16 cellular contexts compared by ENCODE assay signal in the genomic region with DNA sequence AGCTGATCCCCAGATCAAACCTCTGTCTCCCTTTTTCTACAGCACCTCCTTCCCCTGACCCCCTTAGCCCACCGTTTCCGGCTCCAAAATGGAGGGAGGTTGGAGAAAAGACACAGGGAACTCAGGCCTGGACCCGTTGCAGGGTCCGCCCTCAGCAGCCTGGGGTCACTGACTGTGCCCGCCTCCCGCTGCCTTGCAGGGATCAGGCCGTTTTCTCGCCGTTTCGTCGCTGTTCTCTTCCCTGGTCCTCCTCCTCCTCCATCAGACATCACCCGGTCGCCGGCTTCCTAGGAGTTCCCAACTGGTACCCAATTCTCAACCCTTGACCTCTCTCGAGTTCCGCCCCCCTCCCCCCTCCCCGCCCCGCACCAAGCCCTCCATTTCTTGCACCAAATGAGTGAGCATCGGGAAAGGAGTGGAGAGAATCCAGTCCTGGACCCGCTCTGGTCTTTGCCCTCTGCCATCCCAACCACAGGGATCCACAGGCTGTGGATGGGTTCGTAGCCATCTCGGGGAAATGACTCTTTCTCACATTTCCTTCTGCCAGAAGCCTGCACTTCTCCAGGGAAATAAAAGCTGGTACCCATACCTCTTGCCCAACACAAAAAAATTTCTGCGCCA. TPM values are rescaled to one million over a fixed set of nuclear protein-coding genes. Genes with fewer than 3 reads are reported as not detected.
A peak's percentile ranks its signal among the peaks of the same experiment; 100 is the strongest.
DNase-seq lines count a peak whose midpoint lies in the region; ATAC-seq lines count a peak whose summit lies in the region.
"Had no signal": no experiment of that assay in that cellular context is flagged by ENCODE, and none has a peak within 500 bp of the region (broad histone marks: within the 10 kb centered on the region; RNA-seq: fewer than 3 reads in every experiment).

No MANE protein-coding gene starts in this region.

- ATAC-seq in sciatic nerve (peak; percentile 58), GM19467 (IDR thresholded peaks at IDR 0.05; ENCODE audit: unreplicated experiment) (no peak), GM21576 (IDR thresholded peaks at IDR 0.05; ENCODE audit: unreplicated experiment) (no peak), GM18502 (IDR thresholded peaks at IDR 0.05; ENCODE audit: poor library complexity, unreplicated experiment) (no peak), GM21619 (IDR thresholded peaks at IDR 0.05; ENCODE audit: unreplicated experiment) (no peak)
- ATAC-seq: activated naive CD4-positive, alpha-beta T cell treated with anti-CD3 and anti-CD28 coated beads, Interleukin-2, amount 50 U/mL, for 72 hours; left colon had no signal

- peak overlapping the region; percentile 4 for H3K4me3 ChIP-seq in iPS-11a (ENCODE audit: low read depth, low read length)

- intact Hi-C loops in sciatic nerve (cut with DNase I) = no loop called here

- peak; percentile 20 for DNase-seq in DMS79 treated with DMSO at 0.1 percent for 48 hours (lab: John Stamatoyannopoulos, UW)
- peak; percentile 2 for DNase-seq in SK-N-DZ (ENCODE audit: low spot score)
- no peak for DNase-seq in sciatic nerve (ENCODE audit: low spot score)
- DNase-seq: activated CD4-positive, alpha-beta T cell treated with anti-CD3 and anti-CD28 coated beads, Interleukin-2, amount 10 ng/mL, durations not matched to agents 24 days and 14 days; dermis blood vessel endothelial cell; DMS 273 treated with DMSO at 0.1 percent for 48 hours; foreskin melanocyte; left colon; stimulated activated CD4-positive, alpha-beta T cell treated with anti-CD3 and anti-CD28 coated beads, Interleukin-4, amount 100 ng/mL, for 4 hours had no signal

RNA-seq across cellular contexts. Expression of gene TCEAL5, which starts 0.5 kb away (rescaled TPM):
- polyA plus RNA-seq in SK-N-DZ (2014; cell fraction: cytosol; rRNA removed) = 1.7 and 1.8 TPM in 2 replicates
- polyA plus RNA-seq in SK-N-DZ (2014; cell fraction: nucleus; rRNA removed) = 0.34 and 0.49 TPM in 2 replicates
- 1.0 TPM for total RNA-seq in sciatic nerve
- total RNA-seq: activated CD4-positive, alpha-beta T cell treated with anti-CD3 and anti-CD28 coated beads, Interleukin-2, amount 10 ng/mL, durations not matched to agents 24 days and 14 days; activated naive CD4-positive, alpha-beta T cell treated with anti-CD3 and anti-CD28 coated beads, Interleukin-2, amount 50 U/mL, for 72 hours; dermis blood vessel endothelial cell; left colon; T-helper 1 cell treated with Interleukin-12 subunit alpha and Interleukin-12 subunit beta and Interleukin-4 antibody, amounts not matched to agents 30 ng/mL and 1 ng/mL, for 36 hours had no signal

RNA-seq across cellular contexts. Expression of gene TCEAL8, which starts 21.1 kb away (rescaled TPM):
- polyA plus RNA-seq in SK-N-DZ (2014; cell fraction: cytosol; rRNA removed) = 50.4 and 54.6 TPM in 2 replicates
- 30.3 and 31.0 TPM in 2 replicates for polyA plus RNA-seq in SK-N-DZ (2014; cell fraction: nucleus; rRNA removed)
- total RNA-seq in sciatic nerve = 50.0 TPM

RNA-seq across cellular contexts. Expression of gene BEX2, which starts 34.7 kb away (rescaled TPM):
- 40.0 and 40.8 TPM in 2 replicates for polyA plus RNA-seq in SK-N-DZ (2014; cell fraction: cytosol; rRNA removed)
- 23.7 and 31.8 TPM in 2 replicates for polyA plus RNA-seq in SK-N-DZ (2014; cell fraction: nucleus; rRNA removed)
- total RNA-seq in sciatic nerve = 2.6 TPM

RNA-seq across cellular contexts. Expression of gene TCEAL7, which starts 54.0 kb away (rescaled TPM):
- polyA plus RNA-seq in SK-N-DZ (2014; cell fraction: cytosol; rRNA removed) = 68.2 and 83.1 TPM in 2 replicates
- polyA plus RNA-seq in SK-N-DZ (2014; cell fraction: nucleus; rRNA removed) = 41.4 and 42.5 TPM in 2 replicates
- total RNA-seq in sciatic nerve = 15.1 TPM
- total RNA-seq: activated CD4-positive, alpha-beta T cell treated with anti-CD3 and anti-CD28 coated beads, Interleukin-2, amount 10 ng/mL, durations not matched to agents 24 days and 14 days; activated naive CD4-positive, alpha-beta T cell treated with anti-CD3 and anti-CD28 coated beads, Interleukin-2, amount 50 U/mL, for 72 hours; T-helper 1 cell treated with Interleukin-12 subunit alpha and Interleukin-12 subunit beta and Interleukin-4 antibody, amounts not matched to agents 30 ng/mL and 1 ng/mL, for 36 hours had no signal
